ENCODE assay signal across 23 cellular contexts in the genomic region with DNA sequence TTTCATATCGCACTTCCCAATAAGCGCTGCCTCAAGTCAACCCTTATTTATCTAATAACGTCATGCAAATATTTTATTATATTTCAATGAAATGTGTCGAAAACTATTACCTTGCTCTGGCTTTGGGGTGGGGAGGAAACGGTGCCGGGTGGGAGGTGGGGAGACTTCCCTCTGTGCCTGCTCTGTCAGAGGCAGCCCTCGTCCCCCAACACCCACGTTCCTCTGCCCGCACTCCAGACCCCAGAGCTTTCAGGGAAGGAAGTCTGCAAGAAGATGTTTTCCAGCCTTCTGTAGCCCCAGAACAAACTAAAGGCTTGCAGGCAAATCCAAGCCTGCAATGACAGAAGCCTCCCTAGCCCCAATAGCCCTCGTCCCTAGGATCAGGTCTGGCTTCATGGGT.
DNase-seq lines count a peak whose midpoint lies in the region; ATAC-seq and TF ChIP-seq lines count a peak whose summit lies in the region.
"Had no signal": no experiment of that assay in that cellular context is flagged by ENCODE, and none has a peak within 500 bp of the region (broad histone marks: within the 10 kb centered on the region; RNA-seq: fewer than 3 reads in every experiment).

No MANE protein-coding gene starts in this region.

- TF ChIP-seq CTCF in endodermal cell (conservative IDR thresholded peaks at IDR 0.05) (no peak), stomach (IDR thresholded peaks at IDR 0.05) (no peak)

- no peaks in the 10 kb centered on the region for H3K9me3 ChIP-seq in endodermal cell (ENCODE audit: control insufficient read depth, low read length)
- H3K9me3 ChIP-seq in stomach, result peaks cover 0 to 10% (median 5%) of the 10 kb centered on the region in 4 donors
- H3K9me3 ChIP-seq: A549; BLaER1 treated with 17β-estradiol and CSF1 and Interleukin-3, amounts not matched to agents 10 nM and 100 nM; HAP-1 had no signal

- H3K4me3 Mint-ChIP-seq in endodermal cell, result no peak overlapping the region
- no peak overlapping the region for H3K4me3 Mint-ChIP-seq in stimulated activated effector memory CD8-positive, alpha-beta T cell treated with anti-CD3 and anti-CD28 coated beads, Interleukin-12 subunit alpha, Interleukin-12 subunit beta, amount 100 ng/mL, for 72 hours
- H3K4me3 Mint-ChIP-seq: CD14-positive monocyte; CD4-positive, alpha-beta T cell; CD8-positive, alpha-beta memory T cell; HFFc6 had no signal

- no peak overlapping the region for H3K9ac ChIP-seq in endodermal cell (ENCODE audit: extremely low read depth, low read length, poor library complexity, severe bottlenecking)
- H3K9ac ChIP-seq: BLaER1 treated with 17β-estradiol and CSF1 and Interleukin-3, amounts not matched to agents 10 nM and 100 nM had no signal

- no peak for TF ChIP-seq EP300 in stomach (IDR thresholded peaks at IDR 0.05)

- H3K4me3 ChIP-seq in endodermal cell (ENCODE audit: low read length), result no peak overlapping the region
- no peak overlapping the region for H3K4me3 ChIP-seq in stomach
- H3K4me3 ChIP-seq: A549; BLaER1 treated with 17β-estradiol and CSF1 and Interleukin-3, amounts not matched to agents 10 nM and 100 nM; HAP-1 had no signal

- H3K27ac Mint-ChIP-seq in endodermal cell, result no peak overlapping the region
- H3K27ac Mint-ChIP-seq in stimulated activated effector memory CD8-positive, alpha-beta T cell treated with anti-CD3 and anti-CD28 coated beads, Interleukin-12 subunit alpha, Interleukin-12 subunit beta, amount 100 ng/mL, for 72 hours, result no peak overlapping the region
- H3K27ac Mint-ChIP-seq: CD14-positive monocyte; CD4-positive, alpha-beta T cell; HFFc6 had no signal

- H3K36me3 Mint-ChIP-seq in endodermal cell (ENCODE audit: low read depth), result no peaks in the 10 kb centered on the region
- no peaks in the 10 kb centered on the region for H3K36me3 Mint-ChIP-seq in stimulated activated effector memory CD8-positive, alpha-beta T cell treated with anti-CD3 and anti-CD28 coated beads, Interleukin-12 subunit alpha, Interleukin-12 subunit beta, amount 100 ng/mL, for 72 hours
- H3K36me3 Mint-ChIP-seq: CD14-positive monocyte; CD8-positive, alpha-beta memory T cell had no signal

- H3K9me3 Mint-ChIP-seq in endodermal cell, result no peaks in the 10 kb centered on the region
- no peaks in the 10 kb centered on the region for H3K9me3 Mint-ChIP-seq in stimulated activated effector memory CD8-positive, alpha-beta T cell treated with anti-CD3 and anti-CD28 coated beads, Interleukin-12 subunit alpha, Interleukin-12 subunit beta, amount 100 ng/mL, for 72 hours
- H3K9me3 Mint-ChIP-seq: CD4-positive, alpha-beta T cell had no signal

- H3K27me3 ChIP-seq in endodermal cell (ENCODE audit: control insufficient read depth, insufficient read depth, low read length, poor library complexity, severe bottlenecking) (peaks cover 1% of the 10 kb centered on the region), stomach (peaks cover 0 to 90% (median 17%) of the 10 kb centered on the region in 3 donors)
- H3K27me3 ChIP-seq: BE2C; BLaER1 treated with 17β-estradiol and CSF1 and Interleukin-3, amounts not matched to agents 10 nM and 100 nM had no signal

- intact Hi-C loops in posterior vena cava (cut with DNase I) (loop anchor here in 1 of 2 donors (10.0 kb wide), 1 partner anchor 728 kb away; no protein-coding TSS in a partner anchor), stomach (cut with DNase I; ENCODE audit: low total_unique reads) (no loop called here)

- H3K36me3 ChIP-seq in endodermal cell (ENCODE audit: control insufficient read depth, insufficient read depth, low read length), result no peaks in the 10 kb centered on the region
- no peaks in the 10 kb centered on the region for H3K36me3 ChIP-seq in stomach
- H3K36me3 ChIP-seq: BE2C; BLaER1 treated with 17β-estradiol and CSF1 and Interleukin-3, amounts not matched to agents 10 nM and 100 nM; HAP-1 had no signal

- peaks cover 22% of the 10 kb centered on the region for H3K27me3 Mint-ChIP-seq in endodermal cell (ENCODE audit: insufficient read depth)

- no peak for TF ChIP-seq POLR2A in stomach (IDR thresholded peaks at IDR 0.05)

- no peak overlapping the region for H3K27ac ChIP-seq in endodermal cell (ENCODE audit: low read depth, low read length)
- H3K27ac ChIP-seq in stomach, result no peak overlapping the region
- H3K27ac ChIP-seq: A549; BLaER1 treated with 17β-estradiol and CSF1 and Interleukin-3, amounts not matched to agents 10 nM and 100 nM had no signal

- 90 to 100% methylated on average over 2 to 9 of the region's 10 CpGs for WGBS in endodermal cell (ENCODE audit: insufficient coverage in 1 of 2, insufficient read length in 1 of 2), 2 experiments
- 62 to 85% (median 77%) methylated on average over 10 of the region's 10 CpGs for WGBS in stomach, 5 donors

- peaks cover 8% of the 10 kb centered on the region for H3K4me1 ChIP-seq in endodermal cell (ENCODE audit: control insufficient read depth, insufficient read depth, low read length)
- H3K4me1 ChIP-seq in stomach, result no peaks in the 10 kb centered on the region
- H3K4me1 ChIP-seq: A549; BE2C; BLaER1 treated with 17β-estradiol and CSF1 and Interleukin-3, amounts not matched to agents 10 nM and 100 nM; HAP-1 had no signal

- ATAC-seq in stimulated activated effector memory CD8-positive, alpha-beta T cell treated with anti-CD3 and anti-CD28 coated beads, Interleukin-12 subunit alpha, Interleukin-12 subunit beta, amount 100 ng/mL, for 72 hours, result no peak
- ATAC-seq: A549 had no signal

- DNase-seq in endodermal cell (peak; percentile 23), posterior vena cava (ENCODE audit: low spot score) (peak; percentile 62), stomach (peak; percentile 14), HuH-7 (ENCODE audit: low spot score) (no peak), RPMI8226 (no peak)
- no peak for DNase-seq in stimulated activated effector memory CD8-positive, alpha-beta T cell treated with anti-CD3 and anti-CD28 coated beads, Interleukin-12 subunit alpha, Interleukin-12 subunit beta, amount 100 ng/mL, for 72 hours (ENCODE audit: low spot score in 2 of 2)
- DNase-seq: 8988T; ACHN; AML-193; BE2C; Calu3; CD4-positive, alpha-beta T cell; CD8-positive, alpha-beta memory T cell; COR-L47; DMS53; DMS79 treated with DMSO at 0.1 percent for 48 hours; GF-D8; GOT3; HFFc6 had no signal

- H3K4me1 Mint-ChIP-seq in endodermal cell, result peaks cover 31% of the 10 kb centered on the region
- H3K4me1 Mint-ChIP-seq in stimulated activated effector memory CD8-positive, alpha-beta T cell treated with anti-CD3 and anti-CD28 coated beads, Interleukin-12 subunit alpha, Interleukin-12 subunit beta, amount 100 ng/mL, for 72 hours, result no peaks in the 10 kb centered on the region
- H3K4me1 Mint-ChIP-seq: CD14-positive monocyte; CD8-positive, alpha-beta memory T cell had no signal

Comparison
In these comparisons a context has a peak if more than half of its experiments do, and no peak if none do; other contexts are left out.
1. DNase-seq: peak in endodermal cell (single experiment), posterior vena cava (single experiment) and stomach (single experiment); none in stimulated activated effector memory CD8-positive, alpha-beta T cell treated with anti-CD3 and anti-CD28 coated beads, Interleukin-12 subunit alpha, Interleukin-12 subunit beta, amount 100 ng/mL, for 72 hours (0 of 2), HuH-7 (single experiment) and RPMI8226 (single experiment).